Comparison of ENCODE assay signal across 9 cellular contexts in genomic region chr1:67791686-67792475, GRCh38. TPM values are rescaled to one million over a fixed set of nuclear protein-coding genes. Genes with fewer than 3 reads are reported as not detected.
A peak's percentile ranks its signal among the peaks of the same experiment; 100 is the strongest.
DNase-seq lines count a peak whose midpoint lies in the region; ATAC-seq and TF ChIP-seq lines count a peak whose summit lies in the region.
"Had no signal": no experiment of that assay in that cellular context is flagged by ENCODE, and none has a peak within 500 bp of the region (broad histone marks: within the 10 kb centered on the region; RNA-seq: fewer than 3 reads in every experiment).

No MANE protein-coding gene starts in this region.

- WGBS in transverse colon (ENCODE audit: low coverage in 1 of 2), 2 donors, result 75 to 78% methylated on average over 8 of the region's 8 CpGs

- POLR2A ChIA-PET in MCF 10A (lab: Yijun Ruan, JAX), result interaction anchor here (0.6 to 6.3 kb wide), 9 partner anchors 10 to 256 kb away, joined by 3 to 40 read pairs (median 4); no protein-coding TSS in a partner anchor

- H3K36me3 Mint-ChIP-seq in MCF 10A (ENCODE audit: insufficient read depth, unreplicated experiment) (peaks cover 7% of the 10 kb centered on the region), natural killer cell (no peaks in the 10 kb centered on the region)

- H3K4me3 ChIP-seq in kidney epithelial cell (ENCODE audit: low read depth, low read length), result no peak overlapping the region
- no peak overlapping the region for H3K4me3 ChIP-seq in transverse colon

- H3K27ac ChIP-seq in transverse colon, result peak overlapping the region in 3 of 4 donors; percentile 27 to 59 (median 28)

- CTCF ChIA-PET in MCF 10A (lab: Yijun Ruan, JAX), result interaction anchor here (1.1 to 1.3 kb wide), 2 partner anchors 23 to 25 kb away, joined by 3 read pairs; no protein-coding TSS in a partner anchor

- ATAC-seq in natural killer cell, result no peak
- ATAC-seq in GM18502 (IDR thresholded peaks at IDR 0.05; ENCODE audit: poor library complexity, unreplicated experiment), result no peak
- no peak for ATAC-seq in HG02970 (IDR thresholded peaks at IDR 0.05; ENCODE audit: low FRiP score, unreplicated experiment)

- H3K27ac Mint-ChIP-seq in MCF 10A (ENCODE audit: low read depth, unreplicated experiment), result peak overlapping the region; percentile 88
- no peak overlapping the region for H3K27ac Mint-ChIP-seq in natural killer cell

- H3K27me3 ChIP-seq in kidney epithelial cell (ENCODE audit: control insufficient read depth, insufficient read depth, low read length) (no peaks in the 10 kb centered on the region), transverse colon (no peaks in the 10 kb centered on the region)

- intact Hi-C loops in MCF 10A (cut with micrococcal nuclease), result loop anchor here (2.0 kb wide), 1 partner anchor 41 kb away; the partner anchor contains the start of gene GNG12
- intact Hi-C loops in transverse colon (cut with DNase I; ENCODE audit: low total_unique reads), result no loop called here
- intact Hi-C loops in natural killer cell (cut with micrococcal nuclease), result no loop called here

- H3K4me3 Mint-ChIP-seq in MCF 10A (ENCODE audit: unreplicated experiment) (peak overlapping the region; percentile 28), natural killer cell (no peak overlapping the region)

- H3K9me3 Mint-ChIP-seq in MCF 10A (ENCODE audit: unreplicated experiment), result no peaks in the 10 kb centered on the region
- no peaks in the 10 kb centered on the region for H3K9me3 Mint-ChIP-seq in natural killer cell

- no peaks in the 10 kb centered on the region for H3K27me3 Mint-ChIP-seq in MCF 10A (ENCODE audit: insufficient read depth, unreplicated experiment)
- peaks cover 13 to 24% of the 10 kb centered on the region in 2 donors for H3K27me3 Mint-ChIP-seq in natural killer cell (ENCODE audit: low read depth in 2 of 2)

- in situ Hi-C loops in transverse colon (cut with MboI; ENCODE audit: low pct_ligation_motif_present in 1 of 4, low pct_unique_long_range_greater_than_20kb in 1 of 4, low sequenced_read_pairs in 3 of 4), result no loop called here

- no peak for TF ChIP-seq CTCF in MCF 10A (IDR thresholded peaks at IDR 0.05; ENCODE audit: unreplicated experiment)
- TF ChIP-seq CTCF in kidney epithelial cell (IDR thresholded peaks at IDR 0.05; ENCODE audit: insufficient read depth, low read length, poor library complexity, severe bottlenecking), result no peak
- no peak for TF ChIP-seq CTCF in transverse colon (IDR thresholded peaks at IDR 0.05)
- TF ChIP-seq CTCF in natural killer cell (IDR thresholded peaks at IDR 0.05), result no peak

- no peak for TF ChIP-seq EP300 in transverse colon (IDR thresholded peaks at IDR 0.05; ENCODE audit: low read depth)

- H3K4me1 ChIP-seq in transverse colon, result peaks cover 0 to 37% (median 4%) of the 10 kb centered on the region in 4 donors

- no peak for TF ChIP-seq POLR2A in transverse colon (IDR thresholded peaks at IDR 0.05)

- BruUV-seq in MCF 10A (replicated peaks; lab: Mats Ljungman, UMichigan), result no TSS peak

- H3K36me3 ChIP-seq in kidney epithelial cell (ENCODE audit: control insufficient read depth, insufficient read depth, low read length) (no peaks in the 10 kb centered on the region), transverse colon (no peaks in the 10 kb centered on the region)

- peaks cover 65% of the 10 kb centered on the region for H3K4me1 Mint-ChIP-seq in MCF 10A (ENCODE audit: insufficient read depth, unreplicated experiment)
- H3K4me1 Mint-ChIP-seq in natural killer cell, result no peaks in the 10 kb centered on the region

- no peaks in the 10 kb centered on the region for H3K9me3 ChIP-seq in transverse colon

- peak; percentile 90 for DNase-seq in HS-5 (ENCODE audit: low read depth)
- peak; percentile 72 for DNase-seq in MCF 10A (ENCODE audit: unreplicated experiment)
- peak; percentile 77 for DNase-seq in kidney epithelial cell (ENCODE audit: low read depth)
- DNase-seq in transverse colon, result no peak
- DNase-seq in natural killer cell, result no peak
- DNase-seq in stimulated activated naive CD4-positive, alpha-beta T cell treated with Interleukin-2 at 50 U/mL for 16 hours (lab: John Stamatoyannopoulos, UW), result no peak
- DNase-seq: glutamatergic neuron had no signal

RNA-seq across cellular contexts. Expression of gene GNG12, which starts 41.4 kb away (rescaled TPM):
- 117 and 135 TPM in 2 replicates for total RNA-seq in MCF 10A (2022)
- 75.9 and 85.7 TPM in 2 replicates for total RNA-seq in kidney epithelial cell
- total RNA-seq in transverse colon, result 100 to 1,000 TPM in 2 of 4 donors, 10 to 100 TPM in 2; 19.1 to 180 (median 112) TPM
- not detected for total RNA-seq in natural killer cell

Comparison
In these comparisons a context has a peak if more than half of its experiments do, and no peak if none do; other contexts are left out.
1. DNase-seq: peak in HS-5 (single experiment), MCF 10A (single experiment) and kidney epithelial cell (single experiment); none in transverse colon (single experiment), natural killer cell (single experiment) and stimulated activated naive CD4-positive, alpha-beta T cell treated with Interleukin-2 at 50 U/mL for 16 hours (single experiment).
2. RNA of gene GNG12, which starts 41.4 kb away (total RNA-seq): 19.1 to 180 TPM in transverse colon, 117 to 135 TPM in MCF 10A and 75.9 to 85.7 TPM in kidney epithelial cell; not detected in natural killer cell; every median in the first group is over 10 times any median in the second.